In the genomic region with DNA sequence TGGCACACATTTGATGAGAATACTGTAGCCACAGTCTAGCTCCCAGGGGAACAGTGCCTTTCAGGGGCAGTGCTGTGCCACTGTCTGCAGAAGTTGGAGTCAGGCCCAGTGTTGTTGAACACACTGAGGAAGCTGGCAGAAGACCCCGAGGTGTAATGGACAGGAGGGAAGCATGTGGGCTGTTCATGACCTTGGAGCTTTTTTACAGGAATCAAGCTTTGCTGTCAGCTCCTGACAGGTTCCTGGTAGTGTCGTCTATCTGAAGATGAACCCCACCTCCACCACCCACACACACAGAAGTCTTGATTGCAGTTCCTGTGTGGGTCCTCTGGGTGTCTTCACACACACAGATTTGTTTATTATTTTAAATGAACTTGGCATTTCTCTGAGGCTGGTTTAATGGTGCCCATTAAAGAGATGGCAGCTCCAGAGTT, we compare ENCODE assay signal across 8 cellular contexts. TPM values are rescaled to one million over a fixed set of nuclear protein-coding genes. Genes with fewer than 3 reads are reported as not detected.
A peak's percentile ranks its signal among the peaks of the same experiment; 100 is the strongest.
DNase-seq lines count a peak whose midpoint lies in the region; ATAC-seq, FAIRE-seq and TF ChIP-seq lines count a peak whose summit lies in the region.

No MANE protein-coding gene starts in this region.

- H3K4me3 Mint-ChIP-seq in activated naive CD8-positive, alpha-beta T cell treated with anti-CD3 and anti-CD28 coated beads, Interleukin-2, amount 50 U/mL, for 24 hours: peak overlapping the region; percentile 38

- H3K79me2 ChIP-seq in OCI-LY3 (ENCODE audit: low read length): no peaks in the 10 kb centered on the region

- H3K27me3 ChIP-seq in OCI-LY3 (ENCODE audit: low read depth, low read length) (no peaks in the 10 kb centered on the region), liver (ENCODE audit: control insufficient read depth in 4 of 4, insufficient read depth in 4 of 4, low read length in 3 of 4) (no peaks in the 10 kb centered on the region), dorsolateral prefrontal cortex (no peaks in the 10 kb centered on the region)

- intact Hi-C loops in dorsolateral prefrontal cortex (cut with DNase I): no loop called here

- in situ Hi-C loops in Caki2 (cut with HindIII; ENCODE audit: low pct_unique_long_range_greater_than_20kb, low sequenced_read_pairs): no loop called here

- peak; percentile 61 to 70 for TF ChIP-seq RAD21 in liver (IDR thresholded peaks at IDR 0.05)

- TF ChIP-seq CTCF in OCI-LY3 (IDR thresholded peaks at IDR 0.05; ENCODE audit: low read depth, low read length) (peak; percentile 58), liver (IDR thresholded peaks at IDR 0.05; ENCODE audit: low read depth, low read length, missing input control) (peak; percentile 33), dorsolateral prefrontal cortex (IDR thresholded peaks at IDR 0.05 in 54 of 56, conservative IDR thresholded peaks at IDR 0.05 in 2 of 56; ENCODE audit: low read depth in 1 of 56, partially characterized antibody in 56 of 56) (peak in 5 of 56 donors; percentile 6 to 14 (median 10))

- H3K4me2 ChIP-seq in OCI-LY3 (ENCODE audit: low read length): no peak overlapping the region

- H3K36me3 ChIP-seq in OCI-LY3 (replicated peaks; ENCODE audit: low read depth, low read length) (no peaks in the 10 kb centered on the region), liver (ENCODE audit: control insufficient read depth in 4 of 4, insufficient read depth in 3 of 4, low read depth in 1 of 4, low read length in 3 of 4) (no peaks in the 10 kb centered on the region)

- DNase-seq in Caki2 (ENCODE audit: low read depth): peak; percentile 66
- peak; percentile 40 for DNase-seq in GM19239 (ENCODE audit: insufficient read length, low spot score)
- DNase-seq in activated naive CD8-positive, alpha-beta T cell treated with anti-CD3 and anti-CD28 coated beads, Interleukin-2, amount 50 U/mL, for 24 hours: no peak
- no peak for DNase-seq in DMS153 treated with DMSO at 0.1 percent for 48 hours (lab: John Stamatoyannopoulos, UW; ENCODE audit: unreplicated experiment)
- DNase-seq in dorsolateral prefrontal cortex: no peak

- no peak overlapping the region for H2AFZ ChIP-seq in OCI-LY3 (ENCODE audit: low read depth, low read length)

- H3K4me1 Mint-ChIP-seq in activated naive CD8-positive, alpha-beta T cell treated with anti-CD3 and anti-CD28 coated beads, Interleukin-2, amount 50 U/mL, for 24 hours: peaks cover 95% of the 10 kb centered on the region

- H3K27ac ChIP-seq in OCI-LY3 (ENCODE audit: low read length): no peak overlapping the region
- H3K27ac ChIP-seq in liver (ENCODE audit: low read depth in 1 of 2, low read length in 2 of 2): no peak overlapping the region
- H3K27ac ChIP-seq in dorsolateral prefrontal cortex: no peak overlapping the region

- peak; percentile 82 for ATAC-seq in HG03135 (IDR thresholded peaks at IDR 0.05; ENCODE audit: unreplicated experiment)
- peak; percentile 83 for ATAC-seq in activated naive CD8-positive, alpha-beta T cell treated with anti-CD3 and anti-CD28 coated beads, Interleukin-2, amount 50 U/mL, for 24 hours

- no peaks in the 10 kb centered on the region for H4K20me1 ChIP-seq in OCI-LY3 (ENCODE audit: insufficient read depth, low read length)

- H3K9me3 Mint-ChIP-seq in activated naive CD8-positive, alpha-beta T cell treated with anti-CD3 and anti-CD28 coated beads, Interleukin-2, amount 50 U/mL, for 24 hours: no peaks in the 10 kb centered on the region

- H3K36me3 Mint-ChIP-seq in activated naive CD8-positive, alpha-beta T cell treated with anti-CD3 and anti-CD28 coated beads, Interleukin-2, amount 50 U/mL, for 24 hours (ENCODE audit: low read depth): peaks cover 29% of the 10 kb centered on the region

- H3K27ac Mint-ChIP-seq in activated naive CD8-positive, alpha-beta T cell treated with anti-CD3 and anti-CD28 coated beads, Interleukin-2, amount 50 U/mL, for 24 hours: peak overlapping the region; percentile 78

- no peaks in the 10 kb centered on the region for H3K27me3 Mint-ChIP-seq in activated naive CD8-positive, alpha-beta T cell treated with anti-CD3 and anti-CD28 coated beads, Interleukin-2, amount 50 U/mL, for 24 hours

- no peaks in the 10 kb centered on the region for H3K9me3 ChIP-seq in OCI-LY3 (ENCODE audit: insufficient read depth, low read length)
- H3K9me3 ChIP-seq in liver (ENCODE audit: control insufficient read depth in 4 of 4, low read length in 3 of 4): no peaks in the 10 kb centered on the region

- H3K4me1 ChIP-seq in OCI-LY3 (ENCODE audit: low read length) (peaks cover 24% of the 10 kb centered on the region), liver (ENCODE audit: control insufficient read depth in 4 of 4, insufficient read depth in 4 of 4, low read length in 3 of 4) (peaks cover 0 to 4% (median 0%) of the 10 kb centered on the region in 4 donors)

- no peak overlapping the region for H3K9ac ChIP-seq in OCI-LY3 (ENCODE audit: low read length)
- no peak overlapping the region for H3K9ac ChIP-seq in liver (ENCODE audit: low read depth in 1 of 2, low read length in 2 of 2)

- WGBS in liver: 21% methylated on average over 2 of the region's 2 CpGs

- no peak overlapping the region for H3K4me3 ChIP-seq in OCI-LY3 (ENCODE audit: low read length)
- H3K4me3 ChIP-seq in liver (ENCODE audit: low read depth in 1 of 3, low read length in 3 of 3): no peak overlapping the region
- no peak overlapping the region for H3K4me3 ChIP-seq in dorsolateral prefrontal cortex

- FAIRE-seq in GM19239 (lab: Jason Lieb, UNC): peak; percentile 84

TF ChIP-seq in liver, 16 proteins besides CTCF, POLR2A, EP300 and RAD21:
- TF ChIP-seq, protein P1, sequence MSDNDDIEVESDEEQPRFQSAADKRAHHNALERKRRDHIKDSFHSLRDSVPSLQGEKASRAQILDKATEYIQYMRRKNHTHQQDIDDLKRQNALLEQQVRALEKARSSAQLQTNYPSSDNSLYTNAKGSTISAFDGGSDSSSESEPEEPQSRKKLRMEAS (IDR thresholded peaks at IDR 0.05): no peak

RNA-seq across cellular contexts. Expression of a gene that starts 40.3 kb away (rescaled TPM):
- total RNA-seq in Caki2 (2014; rRNA removed; shearing (Covaris generic); ENCODE audit: low replicate concordance): 26.9 and 30.7 TPM in 2 replicates
- total RNA-seq in liver (10 to 100 TPM in 1 of 2 donors, 1 to 10 TPM in 1; 5.5 to 28.6 TPM), dorsolateral prefrontal cortex (1 to 10 TPM in 105 of 120 experiments, under 1 TPM in 15; 0.25 to 6.9 (median 1.9) TPM)
- 1 to 10 TPM; 2.6 to 3.3 TPM for polyA plus RNA-seq in liver

Comparison
In these comparisons a context has a peak if more than half of its experiments do, and no peak if none do; other contexts are left out.
1. DNase-seq: peak in Caki2 (single experiment) and GM19239 (single experiment); none in activated naive CD8-positive, alpha-beta T cell treated with anti-CD3 and anti-CD28 coated beads, Interleukin-2, amount 50 U/mL, for 24 hours (single experiment), DMS153 treated with DMSO at 0.1 percent for 48 hours (single experiment) and dorsolateral prefrontal cortex (0 of 10).